ENCODE assay signal across 12 cellular contexts in genomic region chr7:100093925-100094486, GRCh38. TPM values are rescaled to one million over a fixed set of nuclear protein-coding genes. Genes with fewer than 3 reads are reported as not detected.
DNase-seq lines count a peak whose midpoint lies in the region; ATAC-seq and TF ChIP-seq lines count a peak whose summit lies in the region.
"Had no signal": no experiment of that assay in that cellular context is flagged by ENCODE, and none has a peak within 500 bp of the region (broad histone marks: within the 10 kb centered on the region; RNA-seq: fewer than 3 reads in every experiment).

No MANE protein-coding gene starts in this region.

- CTCF ChIA-PET in Caco-2 (lab: Charles Lee) (no interaction called here), Calu3 (lab: Charles Lee) (no interaction called here)

- H3K27me3 ChIP-seq in Caco-2 (replicated peaks; ENCODE audit: control insufficient read depth, insufficient read depth, low read length) (no peaks in the 10 kb centered on the region), fibroblast of lung (ENCODE audit: control insufficient read depth, insufficient read depth, low read length) (no peaks in the 10 kb centered on the region)
- H3K27me3 ChIP-seq: heart left ventricle had no signal

- H3K4me1 Mint-ChIP-seq in Caco-2 (ENCODE audit: low read depth, unreplicated experiment) (peaks cover 19% of the 10 kb centered on the region), HFFc6 (ENCODE audit: low read depth) (peaks cover 66% of the 10 kb centered on the region), Calu3 (ENCODE audit: low read depth, unreplicated experiment) (peaks cover 22% of the 10 kb centered on the region)

- H3K27me3 Mint-ChIP-seq in Caco-2 (ENCODE audit: insufficient read depth, unreplicated experiment) (no peaks in the 10 kb centered on the region), HFFc6 (ENCODE audit: insufficient read depth) (peaks cover 2% of the 10 kb centered on the region), Calu3 (ENCODE audit: unreplicated experiment) (no peaks in the 10 kb centered on the region)
- H3K27me3 Mint-ChIP-seq: naive thymus-derived CD4-positive, alpha-beta T cell had no signal

- POLR2A ChIA-PET in Caco-2 (lab: Charles Lee), result no interaction called here

- intact Hi-C loops in Caco-2 (cut with micrococcal nuclease; ENCODE audit: unreplicated experiment), result no loop called here
- intact Hi-C loops in Calu3 (cut with micrococcal nuclease; ENCODE audit: unreplicated experiment), result no loop called here

- no peak overlapping the region for H3K4me2 ChIP-seq in fibroblast of lung (ENCODE audit: extremely low read depth, insufficient read depth, low read length)

- peaks cover 37% of the 10 kb centered on the region for H3K79me2 ChIP-seq in fibroblast of lung (ENCODE audit: control insufficient read depth, insufficient read depth, low read length)

- H2AFZ ChIP-seq in fibroblast of lung (ENCODE audit: low read length), result no peak overlapping the region

- H3K4me3 ChIP-seq in Caco-2 (ENCODE audit: low read depth, low read length), result no peak overlapping the region
- H3K4me3 ChIP-seq in fibroblast of lung (replicated peaks in 1 of 4; ENCODE audit: control extremely low read depth in 1 of 4, insufficient read depth in 1 of 4, low read depth in 3 of 4, low read length in 4 of 4), result no peak overlapping the region
- H3K4me3 ChIP-seq: heart left ventricle had no signal

- H4K20me1 ChIP-seq in fibroblast of lung (ENCODE audit: control insufficient read depth, extremely low read depth, insufficient read depth, low read length), result no peaks in the 10 kb centered on the region

- peak overlapping the region; percentile 53 for H3K27ac ChIP-seq in fibroblast of lung (ENCODE audit: insufficient read depth, low read length)

- H3K9me3 ChIP-seq in Caco-2 (no peaks in the 10 kb centered on the region), fibroblast of lung (ENCODE audit: control insufficient read depth, insufficient read depth, low read depth, low read length) (no peaks in the 10 kb centered on the region)
- H3K9me3 ChIP-seq: heart left ventricle had no signal

- H3K4me1 ChIP-seq in Caco-2 (no peaks in the 10 kb centered on the region), fibroblast of lung (ENCODE audit: control insufficient read depth, extremely low read depth, insufficient read depth, low read length) (peaks cover 13% of the 10 kb centered on the region)

- H3K36me3 ChIP-seq in Caco-2 (ENCODE audit: control insufficient read depth, insufficient read depth, low read length) (peaks cover 13% of the 10 kb centered on the region), fibroblast of lung (ENCODE audit: control insufficient read depth, insufficient read depth, low read length) (peaks cover 63% of the 10 kb centered on the region)

- H3K4me3 Mint-ChIP-seq in Caco-2 (ENCODE audit: unreplicated experiment) (no peak overlapping the region), HFFc6 (no peak overlapping the region), Calu3 (ENCODE audit: low read depth, unreplicated experiment) (no peak overlapping the region)
- H3K4me3 Mint-ChIP-seq: CD14-positive monocyte; naive thymus-derived CD4-positive, alpha-beta T cell had no signal

- no peak overlapping the region for H3K9ac ChIP-seq in fibroblast of lung (ENCODE audit: insufficient read depth, low read length)

- H3K27ac Mint-ChIP-seq in Caco-2 (ENCODE audit: unreplicated experiment), result peak overlapping the region; percentile 6
- peak overlapping the region; percentile 67 for H3K27ac Mint-ChIP-seq in HFFc6
- no peak overlapping the region for H3K27ac Mint-ChIP-seq in Calu3 (ENCODE audit: unreplicated experiment)

- H3K9me3 Mint-ChIP-seq in Caco-2 (ENCODE audit: unreplicated experiment) (no peaks in the 10 kb centered on the region), HFFc6 (no peaks in the 10 kb centered on the region), Calu3 (ENCODE audit: low read depth, unreplicated experiment) (no peaks in the 10 kb centered on the region)
- H3K9me3 Mint-ChIP-seq: CD14-positive monocyte had no signal

- DNase-seq in Caco-2, result no peak
- no peak for DNase-seq in HFFc6
- no peak for DNase-seq in fibroblast of lung (ENCODE audit: low read depth in 2 of 2)
- DNase-seq in EL, result no peak
- DNase-seq in Calu3, result no peak
- DNase-seq: heart left ventricle; naive thymus-derived CD4-positive, alpha-beta T cell; NCI-H1092 treated with DMSO at 0.1 percent for 48 hours; NCI-H2227 treated with DMSO at 0.1 percent for 48 hours; T-helper 1 cell had no signal

- H3K36me3 Mint-ChIP-seq in Caco-2 (ENCODE audit: insufficient read depth, unreplicated experiment) (peaks cover 98% of the 10 kb centered on the region), HFFc6 (ENCODE audit: low read depth) (peaks cover 74% of the 10 kb centered on the region), Calu3 (ENCODE audit: insufficient read depth, unreplicated experiment) (peaks cover 91% of the 10 kb centered on the region)

- no TSS peak for BruUV-seq in Caco-2 (replicated peaks; lab: Mats Ljungman, UMichigan)
- no TSS peak for BruUV-seq in Calu3 (replicated peaks; lab: Mats Ljungman, UMichigan)

- ATAC-seq in GM18870 (IDR thresholded peaks at IDR 0.05; ENCODE audit: unreplicated experiment), result no peak
- ATAC-seq: naive thymus-derived CD4-positive, alpha-beta T cell had no signal

- TF ChIP-seq CTCF in Caco-2 (IDR thresholded peaks at IDR 0.05; ENCODE audit: insufficient read depth in 1 of 2, low read depth in 1 of 2, low read length in 1 of 2, severe bottlenecking in 1 of 2, unreplicated experiment in 1 of 2) (no peak), HFFc6 (IDR thresholded peaks at IDR 0.05) (no peak), fibroblast of lung (conservative IDR thresholded peaks at IDR 0.05 in 1 of 2, IDR thresholded peaks at IDR 0.05 in 1 of 2; ENCODE audit: low read depth in 1 of 2, low read length in 2 of 2) (no peak), Calu3 (IDR thresholded peaks at IDR 0.05; ENCODE audit: unreplicated experiment) (no peak)

RNA-seq across cellular contexts. Expression of gene COPS6, which starts 5.2 kb away (rescaled TPM):
- total RNA-seq in Caco-2 (2022), result 142 and 150 TPM in 2 replicates
- total RNA-seq in HFFc6 (2021; fragmentation: NEBNext Ultra II Directional; extraction: Animal tissue kit (Norgen Biotek cat#: 25700)), result 100 to 1,000 TPM; 253 to 334 (median 302) TPM
- 43.1 and 71.0 TPM in 2 replicates for total RNA-seq in fibroblast of lung
- polyA plus RNA-seq in fibroblast of lung, result 188 and 312 TPM in 2 replicates
- polyA plus RNA-seq in fibroblast of lung (2012), result 187 and 310 TPM in 2 replicates
- 604 and 640 TPM in 2 replicates for polyA minus RNA-seq in fibroblast of lung (ENCODE audit: low replicate concordance)
- total RNA-seq in Calu3 (2022), result 97.1 and 110 TPM in 2 replicates

RNA-seq across cellular contexts. Expression of gene MCM7, which starts 7.2 kb away (rescaled TPM):
- 227 and 240 TPM in 2 replicates for total RNA-seq in Caco-2 (2022)
- 100 to 1,000 TPM in 5 of 6 experiments, 10 to 100 TPM in 1; 70.9 to 139 (median 124) TPM for total RNA-seq in HFFc6 (2021; fragmentation: NEBNext Ultra II Directional; extraction: Animal tissue kit (Norgen Biotek cat#: 25700))
- 16.7 and 24.4 TPM in 2 replicates for total RNA-seq in fibroblast of lung
- 34.3 and 110 TPM in 2 replicates for polyA plus RNA-seq in fibroblast of lung
- 35.8 and 138 TPM in 2 replicates for polyA plus RNA-seq in fibroblast of lung (2012)
- polyA minus RNA-seq in fibroblast of lung (ENCODE audit: low replicate concordance), result 53.4 and 271 TPM in 2 replicates
- 122 and 125 TPM in 2 replicates for total RNA-seq in Calu3 (2022)

RNA-seq across cellular contexts. Expression of gene AP4M1, which starts 7.4 kb away (rescaled TPM):
- total RNA-seq in Caco-2 (2022) (14.9 and 16.2 TPM in 2 replicates), fibroblast of lung (17.2 and 30.3 TPM in 2 replicates), Calu3 (2022) (12.1 and 13.9 TPM in 2 replicates)
- 10 to 100 TPM; 20.2 to 24.5 (median 21.9) TPM for total RNA-seq in HFFc6 (2021; fragmentation: NEBNext Ultra II Directional; extraction: Animal tissue kit (Norgen Biotek cat#: 25700))
- polyA plus RNA-seq in fibroblast of lung, result 19.6 and 22.1 TPM in 2 replicates
- polyA plus RNA-seq in fibroblast of lung (2012), result 16.6 and 23.8 TPM in 2 replicates
- polyA minus RNA-seq in fibroblast of lung (ENCODE audit: low replicate concordance), result 33.3 and 35.8 TPM in 2 replicates

RNA-seq across cellular contexts. Expression of gene ZNF3, which starts 12.5 kb away (rescaled TPM):
- 37.8 and 41.1 TPM in 2 replicates for total RNA-seq in Caco-2 (2022)
- total RNA-seq in HFFc6 (2021; fragmentation: NEBNext Ultra II Directional; extraction: Animal tissue kit (Norgen Biotek cat#: 25700)), result 10 to 100 TPM; 16.5 to 19.4 (median 18.3) TPM
- 26.8 and 30.8 TPM in 2 replicates for total RNA-seq in fibroblast of lung
- 19.7 and 20.4 TPM in 2 replicates for polyA plus RNA-seq in fibroblast of lung
- polyA plus RNA-seq in fibroblast of lung (2012), result 12.1 and 13.1 TPM in 2 replicates
- 15.8 and 49.9 TPM in 2 replicates for polyA minus RNA-seq in fibroblast of lung (ENCODE audit: low replicate concordance)
- 26.7 TPM in 2 replicates for total RNA-seq in Calu3 (2022)

RNA-seq across cellular contexts. Expression of gene TAF6, which starts 25.2 kb away (rescaled TPM):
- total RNA-seq in Caco-2 (2022), result 81.1 and 81.2 TPM in 2 replicates
- 10 to 100 TPM; 66.4 to 78.6 (median 77.4) TPM for total RNA-seq in HFFc6 (2021; fragmentation: NEBNext Ultra II Directional; extraction: Animal tissue kit (Norgen Biotek cat#: 25700))
- total RNA-seq in fibroblast of lung, result 33.1 and 41.5 TPM in 2 replicates
- 16.2 and 23.6 TPM in 2 replicates for polyA plus RNA-seq in fibroblast of lung
- polyA plus RNA-seq in fibroblast of lung (2012), result 51.1 and 72.1 TPM in 2 replicates
- polyA minus RNA-seq in fibroblast of lung (ENCODE audit: low replicate concordance), result 83.9 and 107 TPM in 2 replicates
- total RNA-seq in Calu3 (2022), result 50.5 and 50.8 TPM in 2 replicates
